In genomic region chr19:42333975-42334696, GRCh38 we compare ENCODE assay signal across 23 cellular contexts. TPM values are rescaled to one million over a fixed set of nuclear protein-coding genes. Genes with fewer than 3 reads are reported as not detected.
DNase-seq lines count a peak whose midpoint lies in the region; ATAC-seq and TF ChIP-seq lines count a peak whose summit lies in the region.
"Had no signal": no experiment of that assay in that cellular context is flagged by ENCODE, and none has a peak within 500 bp of the region (broad histone marks: within the 10 kb centered on the region; RNA-seq: fewer than 3 reads in every experiment).

No MANE protein-coding gene starts in this region.

- no peak overlapping the region for H4K8ac ChIP-seq in mesenchymal stem cell (ENCODE audit: low read length)

- no peaks in the 10 kb centered on the region for H3K27me3 Mint-ChIP-seq in activated naive CD8-positive, alpha-beta T cell treated with anti-CD3 and anti-CD28 coated beads, Interleukin-2, amount 50 U/mL, for 24 hours
- H3K27me3 Mint-ChIP-seq in activated naive CD8-positive, alpha-beta T cell treated with anti-CD3 and anti-CD28 coated beads for 36 hours = no peaks in the 10 kb centered on the region
- H3K27me3 Mint-ChIP-seq in stimulated activated memory B cell treated with anti-CD40 and anti-IgM and Interleukin-4, amounts not matched to agents 10 μg/mL and 1 μg/mL and 100 μg/mL, for 72 hours = no peaks in the 10 kb centered on the region

- peaks cover 2% of the 10 kb centered on the region for H3K36me3 Mint-ChIP-seq in activated naive CD8-positive, alpha-beta T cell treated with anti-CD3 and anti-CD28 coated beads, Interleukin-2, amount 50 U/mL, for 24 hours (ENCODE audit: low read depth)
- H3K36me3 Mint-ChIP-seq in activated naive CD8-positive, alpha-beta T cell treated with anti-CD3 and anti-CD28 coated beads for 36 hours = no peaks in the 10 kb centered on the region
- H3K36me3 Mint-ChIP-seq in stimulated activated memory B cell treated with anti-CD40 and anti-IgM and Interleukin-4, amounts not matched to agents 10 μg/mL and 1 μg/mL and 100 μg/mL, for 72 hours = peaks cover 5% of the 10 kb centered on the region

- H2BK12ac ChIP-seq in mesenchymal stem cell (ENCODE audit: low read length in 2 of 2) = no peak overlapping the region

- H2BK5ac ChIP-seq in mesenchymal stem cell (ENCODE audit: low read depth, low read length, poor library complexity, severe bottlenecking) = no peak overlapping the region

- ATAC-seq in activated naive CD8-positive, alpha-beta T cell treated with anti-CD3 and anti-CD28 coated beads, Interleukin-2, amount 50 U/mL, for 24 hours = peak; percentile 12
- no peak for ATAC-seq in RWPE2 (ENCODE audit: low read depth)
- ATAC-seq in stimulated activated memory B cell treated with anti-CD40 and anti-IgM and Interleukin-4, amounts not matched to agents 10 μg/mL and 1 μg/mL and 100 μg/mL, for 72 hours = peak; percentile 51
- ATAC-seq in GM21360 (IDR thresholded peaks at IDR 0.05; ENCODE audit: unreplicated experiment) = no peak

- H3K27me3 ChIP-seq in RWPE2 (ENCODE audit: insufficient read depth, poor library complexity, severe bottlenecking) (no peaks in the 10 kb centered on the region), mesenchymal stem cell (ENCODE audit: control insufficient read depth in 1 of 2, insufficient read depth in 1 of 2, low read length in 2 of 2) (no peaks in the 10 kb centered on the region)
- H3K27me3 ChIP-seq: BE2C had no signal

- no peak overlapping the region for H2BK120ac ChIP-seq in mesenchymal stem cell (ENCODE audit: low read depth, low read length)

- no peak overlapping the region for H2BK15ac ChIP-seq in mesenchymal stem cell (ENCODE audit: low read depth, poor library complexity, severe bottlenecking)

- H3K4me3 ChIP-seq in RWPE2 (ENCODE audit: severe bottlenecking) (no peak overlapping the region), mesenchymal stem cell (ENCODE audit: insufficient read depth in 1 of 2, low read depth in 1 of 2, low read length in 2 of 2) (no peak overlapping the region)
- H3K4me3 ChIP-seq: GM23248, PC-9, SK-N-MC had no signal

- no peak for TF ChIP-seq CTCF in RWPE2 (IDR thresholded peaks at IDR 0.05; ENCODE audit: poor library complexity, severe bottlenecking)

- no peak overlapping the region for H3K4me3 Mint-ChIP-seq in activated naive CD8-positive, alpha-beta T cell treated with anti-CD3 and anti-CD28 coated beads, Interleukin-2, amount 50 U/mL, for 24 hours
- H3K4me3 Mint-ChIP-seq in activated naive CD8-positive, alpha-beta T cell treated with anti-CD3 and anti-CD28 coated beads for 36 hours = no peak overlapping the region
- H3K4me3 Mint-ChIP-seq in stimulated activated memory B cell treated with anti-CD40 and anti-IgM and Interleukin-4, amounts not matched to agents 10 μg/mL and 1 μg/mL and 100 μg/mL, for 72 hours = no peak overlapping the region
- H3K4me3 Mint-ChIP-seq: H9, HFFc6 had no signal

- no peaks in the 10 kb centered on the region for H3K4me1 Mint-ChIP-seq in activated naive CD8-positive, alpha-beta T cell treated with anti-CD3 and anti-CD28 coated beads, Interleukin-2, amount 50 U/mL, for 24 hours
- H3K4me1 Mint-ChIP-seq in activated naive CD8-positive, alpha-beta T cell treated with anti-CD3 and anti-CD28 coated beads for 36 hours = peaks cover under 1% of the 10 kb centered on the region
- peaks cover 10% of the 10 kb centered on the region for H3K4me1 Mint-ChIP-seq in stimulated activated memory B cell treated with anti-CD40 and anti-IgM and Interleukin-4, amounts not matched to agents 10 μg/mL and 1 μg/mL and 100 μg/mL, for 72 hours

- no peak for DNase-seq in activated naive CD8-positive, alpha-beta T cell treated with anti-CD3 and anti-CD28 coated beads, Interleukin-2, amount 50 U/mL, for 24 hours
- DNase-seq in activated naive CD8-positive, alpha-beta T cell treated with anti-CD3 and anti-CD28 coated beads for 36 hours = no peak
- DNase-seq in RWPE2 (ENCODE audit: low spot score) (peak; percentile 54), mesenchymal stem cell (no peak), H4 (ENCODE audit: low spot score) (no peak), NCI-H345 treated with DMSO at 0.1 percent for 48 hours (lab: John Stamatoyannopoulos, UW; ENCODE audit: unreplicated experiment) (no peak)
- DNase-seq: BE2C, Calu3, DMS79 treated with DMSO at 0.1 percent for 48 hours, GM23248, H9, HFFc6, KBM-7, MM.1S, NCI-H2029, NCI-H526 treated with DMSO at 0.1 percent for 48 hours, PC-9, RPMI8226, SIG-M5 had no signal

- H4K91ac ChIP-seq in mesenchymal stem cell (ENCODE audit: low read length) = peak overlapping the region; percentile 3

- H3K27ac ChIP-seq in RWPE2 (ENCODE audit: poor library complexity, severe bottlenecking) = no peak overlapping the region
- H3K27ac ChIP-seq in mesenchymal stem cell (ENCODE audit: low read length, poor library complexity, severe bottlenecking) = no peak overlapping the region
- H3K27ac ChIP-seq: 22Rv1, GM23248, PC-9, SK-N-MC had no signal

- no peak overlapping the region for H3K18ac ChIP-seq in mesenchymal stem cell (ENCODE audit: low read depth in 1 of 2, low read length in 2 of 2)

- no peak overlapping the region for H3K23ac ChIP-seq in mesenchymal stem cell (ENCODE audit: low read length in 2 of 2)

- H3K9me3 Mint-ChIP-seq in activated naive CD8-positive, alpha-beta T cell treated with anti-CD3 and anti-CD28 coated beads, Interleukin-2, amount 50 U/mL, for 24 hours = no peaks in the 10 kb centered on the region
- H3K9me3 Mint-ChIP-seq in activated naive CD8-positive, alpha-beta T cell treated with anti-CD3 and anti-CD28 coated beads for 36 hours = no peaks in the 10 kb centered on the region
- no peaks in the 10 kb centered on the region for H3K9me3 Mint-ChIP-seq in stimulated activated memory B cell treated with anti-CD40 and anti-IgM and Interleukin-4, amounts not matched to agents 10 μg/mL and 1 μg/mL and 100 μg/mL, for 72 hours
- H3K9me3 Mint-ChIP-seq: H9, HFFc6 had no signal

- H3K4ac ChIP-seq in mesenchymal stem cell (ENCODE audit: low read depth in 1 of 2, low read length in 2 of 2) = no peak overlapping the region

- no peak overlapping the region for H3K4me2 ChIP-seq in mesenchymal stem cell (ENCODE audit: low read length, poor library complexity, severe bottlenecking)
- H3K4me2 ChIP-seq: PC-9 had no signal

- 94% methylated on average over 21 of the region's 21 CpGs for WGBS in mesenchymal stem cell

- H3K36me3 ChIP-seq in RWPE2 (ENCODE audit: low read depth) (no peaks in the 10 kb centered on the region), mesenchymal stem cell (ENCODE audit: control insufficient read depth in 1 of 2, insufficient read depth in 2 of 2, low read depth in 1 of 2, low read length in 2 of 2) (peaks cover 12 to 39% of the 10 kb centered on the region in 2 experiments)

- no peaks in the 10 kb centered on the region for H3K9me3 ChIP-seq in RWPE2 (ENCODE audit: severe bottlenecking)
- H3K9me3 ChIP-seq in mesenchymal stem cell (ENCODE audit: control insufficient read depth, low read length) = no peaks in the 10 kb centered on the region
- H3K9me3 ChIP-seq: BE2C had no signal

- H3K79me1 ChIP-seq in mesenchymal stem cell (replicated peaks; ENCODE audit: low read length, poor library complexity, severe bottlenecking) = peaks cover 25% of the 10 kb centered on the region

- no peak overlapping the region for H3K14ac ChIP-seq in mesenchymal stem cell (ENCODE audit: low read length in 2 of 2)

- no peak overlapping the region for H3K9ac ChIP-seq in mesenchymal stem cell (ENCODE audit: low read length)
- H3K9ac ChIP-seq: GM23248 had no signal

- no peak overlapping the region for H3K27ac Mint-ChIP-seq in activated naive CD8-positive, alpha-beta T cell treated with anti-CD3 and anti-CD28 coated beads, Interleukin-2, amount 50 U/mL, for 24 hours
- no peak overlapping the region for H3K27ac Mint-ChIP-seq in activated naive CD8-positive, alpha-beta T cell treated with anti-CD3 and anti-CD28 coated beads for 36 hours
- H3K27ac Mint-ChIP-seq in stimulated activated memory B cell treated with anti-CD40 and anti-IgM and Interleukin-4, amounts not matched to agents 10 μg/mL and 1 μg/mL and 100 μg/mL, for 72 hours = no peak overlapping the region
- H3K27ac Mint-ChIP-seq: H9, HFFc6 had no signal

- H2AK5ac ChIP-seq in mesenchymal stem cell (ENCODE audit: low read length, severe bottlenecking) = no peak overlapping the region

- H2AFZ ChIP-seq in mesenchymal stem cell (ENCODE audit: low read depth, low read length) = no peak overlapping the region
- H2AFZ ChIP-seq: GM23248, PC-9 had no signal

- no peaks in the 10 kb centered on the region for H3K4me1 ChIP-seq in RWPE2 (ENCODE audit: insufficient read depth, poor library complexity, severe bottlenecking)
- H3K4me1 ChIP-seq in mesenchymal stem cell (ENCODE audit: control insufficient read depth, insufficient read depth, low read depth, low read length) = no peaks in the 10 kb centered on the region
- H3K4me1 ChIP-seq: BE2C had no signal

RNA-seq across cellular contexts. Expression of gene MEGF8, which starts 8.7 kb away (rescaled TPM):
- 1 to 10 TPM; 6.8 to 7.6 TPM for total RNA-seq in activated naive CD8-positive, alpha-beta T cell treated with anti-CD3 and anti-CD28 coated beads for 36 hours
- 19.0 TPM for polyA plus RNA-seq in mesenchymal stem cell (2013, experiment 1 of 2)
- polyA plus RNA-seq in mesenchymal stem cell (2013, experiment 2 of 2) = 17.8 TPM
- 4.9 and 8.1 TPM in 2 replicates for total RNA-seq in H4 (2014; rRNA removed; shearing (Covaris generic))

RNA-seq across cellular contexts. Expression of gene TMEM145, which starts 21.0 kb away (rescaled TPM):
- total RNA-seq in activated naive CD8-positive, alpha-beta T cell treated with anti-CD3 and anti-CD28 coated beads for 36 hours = 1 to 10 TPM; 1.1 to 3.2 TPM
- 0.07 TPM for polyA plus RNA-seq in mesenchymal stem cell (2013, experiment 1 of 2)
- 0.23 TPM for polyA plus RNA-seq in mesenchymal stem cell (2013, experiment 2 of 2)
- total RNA-seq in H4 (2014; rRNA removed; shearing (Covaris generic)) = 0.08 TPM in 1 of 2 replicates, not detected in the other
- total RNA-seq: GM23248 had no signal
- polyA plus RNA-seq: GM23248 had no signal

RNA-seq across cellular contexts. Expression of gene PAFAH1B3, which starts 31.7 kb away (rescaled TPM):
- 10 to 100 TPM; 38.1 to 38.4 TPM for total RNA-seq in activated naive CD8-positive, alpha-beta T cell treated with anti-CD3 and anti-CD28 coated beads for 36 hours
- polyA plus RNA-seq in mesenchymal stem cell (2013, experiment 1 of 2) = 50.5 TPM
- 52.5 TPM for polyA plus RNA-seq in mesenchymal stem cell (2013, experiment 2 of 2)
- 78.5 and 112 TPM in 2 replicates for total RNA-seq in H4 (2014; rRNA removed; shearing (Covaris generic))

RNA-seq across cellular contexts. Expression of gene PRR19, which starts 32.2 kb away (rescaled TPM):
- under 1 TPM; 0.52 to 0.92 TPM for total RNA-seq in activated naive CD8-positive, alpha-beta T cell treated with anti-CD3 and anti-CD28 coated beads for 36 hours
- 2.2 TPM for polyA plus RNA-seq in mesenchymal stem cell (2013, experiment 1 of 2)
- 2.4 TPM for polyA plus RNA-seq in mesenchymal stem cell (2013, experiment 2 of 2)
- total RNA-seq in H4 (2014; rRNA removed; shearing (Covaris generic)) = 0.16 and 1.4 TPM in 2 replicates

RNA-seq across cellular contexts. Expression of gene CNFN, which starts 56.0 kb away (rescaled TPM):
- total RNA-seq in activated naive CD8-positive, alpha-beta T cell treated with anti-CD3 and anti-CD28 coated beads for 36 hours = not detected
- 2.6 TPM for polyA plus RNA-seq in mesenchymal stem cell (2013, experiment 1 of 2)
- 3.9 TPM for polyA plus RNA-seq in mesenchymal stem cell (2013, experiment 2 of 2)
- total RNA-seq in H4 (2014; rRNA removed; shearing (Covaris generic)) = 1.0 TPM in 1 of 2 replicates, not detected in the other
- total RNA-seq: GM23248 had no signal

Comparison
In these comparisons a context has a peak if more than half of its experiments do, and no peak if none do; other contexts are left out.
1. ATAC-seq: peak in activated naive CD8-positive, alpha-beta T cell treated with anti-CD3 and anti-CD28 coated beads, Interleukin-2, amount 50 U/mL, for 24 hours (single experiment) and stimulated activated memory B cell treated with anti-CD40 and anti-IgM and Interleukin-4, amounts not matched to agents 10 μg/mL and 1 μg/mL and 100 μg/mL, for 72 hours (single experiment); none in RWPE2 (single experiment) and GM21360 (single experiment).